In genomic region chr1:9350960-9351359, GRCh38 we compare ENCODE assay signal across 2 cellular contexts.
TF ChIP-seq lines count a peak whose summit lies in the region.

No MANE protein-coding gene starts in this region.

TF ChIP-seq in IMR-90, 13 proteins besides CTCF, POLR2A, EP300 and RAD21:
- no peak for TF ChIP-seq MAFK (IDR thresholded peaks at IDR 0.05; ENCODE audit: low read depth, low read length)
- TF ChIP-seq RCOR1 (IDR thresholded peaks at IDR 0.05; ENCODE audit: insufficient replicate concordance, low read length), result no peak
- TF ChIP-seq RFX5 (IDR thresholded peaks at IDR 0.05; ENCODE audit: low read depth, low read length), result no peak
- no peak for TF ChIP-seq NFE2L2 (IDR thresholded peaks at IDR 0.05; ENCODE audit: low read depth, low read length)
- TF ChIP-seq FOS (IDR thresholded peaks at IDR 0.05; ENCODE audit: low read depth, low read length), result no peak
TF ChIP-seq in IMR-90: peak in this region for 0.

TF ChIP-seq in K562, 482 proteins besides CTCF, POLR2A, EP300 and RAD21:
- no peak for TF ChIP-seq NRF1 (conservative IDR thresholded peaks at IDR 0.05 in 1 of 2, IDR thresholded peaks at IDR 0.05 in 1 of 2)
- TF ChIP-seq ZBTB40 (IDR thresholded peaks at IDR 0.05), result peak; percentile 92
- TF ChIP-seq ZBTB40 (CRISPR knock-in tag; IDR thresholded peaks at IDR 0.05), result peak; percentile 84
- TF ChIP-seq ARID4B (CRISPR knock-in tag; IDR thresholded peaks at IDR 0.05), result no peak
TF ChIP-seq in K562: peak in this region for 1.
